2 cellular contexts compared by ENCODE assay signal in the genomic region with DNA sequence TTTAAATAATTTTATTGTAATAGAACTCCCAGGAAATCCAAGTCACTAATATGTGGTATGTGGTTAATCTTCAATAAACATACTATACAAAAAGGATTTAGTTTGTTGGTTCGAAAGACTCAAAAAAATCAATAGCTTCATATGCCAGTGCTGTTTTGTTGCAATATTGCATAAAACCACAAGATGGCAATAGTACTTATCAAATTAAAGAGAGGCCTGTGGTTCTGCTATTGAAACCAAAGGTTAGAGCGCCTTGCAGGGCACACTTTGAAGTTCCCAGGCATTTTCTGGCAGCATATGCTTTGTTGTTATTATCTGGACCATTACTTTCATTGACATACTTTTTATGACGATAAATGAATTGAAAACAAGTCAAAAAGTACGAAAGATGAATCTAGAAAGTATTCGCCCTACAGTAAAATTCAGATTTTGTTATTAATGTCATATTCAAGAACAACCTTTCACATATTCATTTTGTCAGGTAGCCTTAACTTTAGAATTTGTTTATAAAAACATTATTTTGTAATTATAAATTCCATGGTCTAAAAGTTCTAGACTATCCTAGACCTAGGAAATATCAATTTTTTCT.
TF ChIP-seq lines count a peak whose summit lies in the region.

No MANE protein-coding gene starts in this region.

TF ChIP-seq in GM23338, 12 proteins besides CTCF, POLR2A, EP300 and RAD21 (continues in another document):
- no peak for TF ChIP-seq NANOG (IDR thresholded peaks at IDR 0.05; ENCODE audit: borderline replicate concordance)
- no peak for TF ChIP-seq ZNF331 (CRISPR knock-in tag; IDR thresholded peaks at IDR 0.05; ENCODE audit: low read depth)
- TF ChIP-seq POLR2AphosphoS5 (IDR thresholded peaks at IDR 0.05; ENCODE audit: low read depth), result no peak
- TF ChIP-seq JUNB (IDR thresholded peaks at IDR 0.05; ENCODE audit: unreplicated experiment), result no peak
- TF ChIP-seq EZH2 (IDR thresholded peaks at IDR 0.05; ENCODE audit: low read depth, unreplicated experiment), result no peak
- no peak for TF ChIP-seq STAT1 (IDR thresholded peaks at IDR 0.05; ENCODE audit: unreplicated experiment)
- TF ChIP-seq CREB1 (CRISPR knock-in tag; IDR thresholded peaks at IDR 0.05; ENCODE audit: low read depth), result no peak
- TF ChIP-seq, protein P1, sequence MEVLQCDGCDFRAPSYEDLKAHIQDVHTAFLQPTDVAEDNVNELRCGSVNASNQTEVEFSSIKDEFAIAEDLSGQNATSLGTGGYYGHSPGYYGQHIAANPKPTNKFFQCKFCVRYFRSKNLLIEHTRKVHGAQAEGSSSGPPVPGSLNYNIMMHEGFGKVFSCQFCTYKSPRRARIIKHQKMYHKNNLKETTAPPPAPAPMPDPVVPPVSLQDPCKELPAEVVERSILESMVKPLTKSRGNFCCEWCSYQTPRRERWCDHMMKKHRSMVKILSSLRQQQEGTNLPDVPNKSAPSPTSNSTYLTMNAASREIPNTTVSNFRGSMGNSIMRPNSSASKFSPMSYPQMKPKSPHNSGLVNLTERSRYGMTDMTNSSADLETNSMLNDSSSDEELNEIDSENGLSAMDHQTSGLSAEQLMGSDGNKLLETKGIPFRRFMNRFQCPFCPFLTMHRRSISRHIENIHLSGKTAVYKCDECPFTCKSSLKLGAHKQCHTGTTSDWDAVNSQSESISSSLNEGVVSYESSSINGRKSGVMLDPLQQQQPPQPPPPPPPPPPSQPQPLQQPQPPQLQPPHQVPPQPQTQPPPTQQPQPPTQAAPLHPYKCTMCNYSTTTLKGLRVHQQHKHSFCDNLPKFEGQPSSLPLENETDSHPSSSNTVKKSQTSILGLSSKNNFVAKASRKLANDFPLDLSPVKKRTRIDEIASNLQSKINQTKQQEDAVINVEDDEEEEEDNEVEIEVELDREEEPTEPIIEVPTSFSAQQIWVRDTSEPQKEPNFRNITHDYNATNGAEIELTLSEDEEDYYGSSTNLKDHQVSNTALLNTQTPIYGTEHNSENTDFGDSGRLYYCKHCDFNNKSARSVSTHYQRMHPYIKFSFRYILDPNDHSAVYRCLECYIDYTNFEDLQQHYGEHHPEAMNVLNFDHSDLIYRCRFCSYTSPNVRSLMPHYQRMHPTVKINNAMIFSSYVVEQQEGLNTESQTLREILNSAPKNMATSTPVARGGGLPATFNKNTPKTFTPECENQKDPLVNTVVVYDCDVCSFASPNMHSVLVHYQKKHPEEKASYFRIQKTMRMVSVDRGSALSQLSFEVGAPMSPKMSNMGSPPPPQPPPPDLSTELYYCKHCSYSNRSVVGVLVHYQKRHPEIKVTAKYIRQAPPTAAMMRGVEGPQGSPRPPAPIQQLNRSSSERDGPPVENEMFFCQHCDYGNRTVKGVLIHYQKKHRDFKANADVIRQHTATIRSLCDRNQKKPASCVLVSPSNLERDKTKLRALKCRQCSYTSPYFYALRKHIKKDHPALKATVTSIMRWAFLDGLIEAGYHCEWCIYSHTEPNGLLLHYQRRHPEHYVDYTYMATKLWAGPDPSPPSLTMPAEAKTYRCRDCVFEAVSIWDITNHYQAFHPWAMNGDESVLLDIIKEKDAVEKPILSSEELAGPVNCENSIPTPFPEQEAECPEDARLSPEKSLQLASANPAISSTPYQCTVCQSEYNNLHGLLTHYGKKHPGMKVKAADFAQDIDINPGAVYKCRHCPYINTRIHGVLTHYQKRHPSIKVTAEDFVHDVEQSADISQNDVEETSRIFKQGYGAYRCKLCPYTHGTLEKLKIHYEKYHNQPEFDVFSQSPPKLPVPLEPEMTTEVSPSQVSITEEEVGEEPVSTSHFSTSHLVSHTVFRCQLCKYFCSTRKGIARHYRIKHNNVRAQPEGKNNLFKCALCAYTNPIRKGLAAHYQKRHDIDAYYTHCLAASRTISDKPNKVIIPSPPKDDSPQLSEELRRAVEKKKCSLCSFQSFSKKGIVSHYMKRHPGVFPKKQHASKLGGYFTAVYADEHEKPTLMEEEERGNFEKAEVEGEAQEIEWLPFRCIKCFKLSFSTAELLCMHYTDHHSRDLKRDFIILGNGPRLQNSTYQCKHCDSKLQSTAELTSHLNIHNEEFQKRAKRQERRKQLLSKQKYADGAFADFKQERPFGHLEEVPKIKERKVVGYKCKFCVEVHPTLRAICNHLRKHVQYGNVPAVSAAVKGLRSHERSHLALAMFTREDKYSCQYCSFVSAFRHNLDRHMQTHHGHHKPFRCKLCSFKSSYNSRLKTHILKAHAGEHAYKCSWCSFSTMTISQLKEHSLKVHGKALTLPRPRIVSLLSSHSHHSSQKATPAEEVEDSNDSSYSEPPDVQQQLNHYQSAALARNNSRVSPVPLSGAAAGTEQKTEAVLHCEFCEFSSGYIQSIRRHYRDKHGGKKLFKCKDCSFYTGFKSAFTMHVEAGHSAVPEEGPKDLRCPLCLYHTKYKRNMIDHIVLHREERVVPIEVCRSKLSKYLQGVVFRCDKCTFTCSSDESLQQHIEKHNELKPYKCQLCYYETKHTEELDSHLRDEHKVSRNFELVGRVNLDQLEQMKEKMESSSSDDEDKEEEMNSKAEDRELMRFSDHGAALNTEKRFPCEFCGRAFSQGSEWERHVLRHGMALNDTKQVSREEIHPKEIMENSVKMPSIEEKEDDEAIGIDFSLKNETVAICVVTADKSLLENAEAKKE (CRISPR knock-in tag; IDR thresholded peaks at IDR 0.05), result no peak
- TF ChIP-seq, protein P2, sequence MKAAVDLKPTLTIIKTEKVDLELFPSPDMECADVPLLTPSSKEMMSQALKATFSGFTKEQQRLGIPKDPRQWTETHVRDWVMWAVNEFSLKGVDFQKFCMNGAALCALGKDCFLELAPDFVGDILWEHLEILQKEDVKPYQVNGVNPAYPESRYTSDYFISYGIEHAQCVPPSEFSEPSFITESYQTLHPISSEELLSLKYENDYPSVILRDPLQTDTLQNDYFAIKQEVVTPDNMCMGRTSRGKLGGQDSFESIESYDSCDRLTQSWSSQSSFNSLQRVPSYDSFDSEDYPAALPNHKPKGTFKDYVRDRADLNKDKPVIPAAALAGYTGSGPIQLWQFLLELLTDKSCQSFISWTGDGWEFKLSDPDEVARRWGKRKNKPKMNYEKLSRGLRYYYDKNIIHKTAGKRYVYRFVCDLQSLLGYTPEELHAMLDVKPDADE (IDR thresholded peaks at IDR 0.05), result no peak
- TF ChIP-seq EZH2phosphoT487 (IDR thresholded peaks at IDR 0.05; ENCODE audit: unreplicated experiment), result no peak

TF ChIP-seq in HepG2, 621 proteins besides CTCF, POLR2A, EP300 and RAD21:
- peak; percentile 79 for TF ChIP-seq ONECUT2 (CRISPR knock-in tag; IDR thresholded peaks at IDR 0.05)
- TF ChIP-seq SMC3 (IDR thresholded peaks at IDR 0.05; ENCODE audit: low read length), result peak; percentile 48; the same call in 1 of the 2 replicates
- 0 out of 2 replicates have a peak, but pooled peaks have one; percentile 56 for TF ChIP-seq MIXL1 (CRISPR knock-in tag; IDR thresholded peaks at IDR 0.05)
- TF ChIP-seq STAG1 (CRISPR knock-in tag; IDR thresholded peaks at IDR 0.05), result peak; percentile 73
- TF ChIP-seq PPARG (CRISPR knock-in tag; conservative IDR thresholded peaks at IDR 0.05), result peak; percentile 49; the same call in 1 of the 2 replicates
- TF ChIP-seq, protein P3, sequence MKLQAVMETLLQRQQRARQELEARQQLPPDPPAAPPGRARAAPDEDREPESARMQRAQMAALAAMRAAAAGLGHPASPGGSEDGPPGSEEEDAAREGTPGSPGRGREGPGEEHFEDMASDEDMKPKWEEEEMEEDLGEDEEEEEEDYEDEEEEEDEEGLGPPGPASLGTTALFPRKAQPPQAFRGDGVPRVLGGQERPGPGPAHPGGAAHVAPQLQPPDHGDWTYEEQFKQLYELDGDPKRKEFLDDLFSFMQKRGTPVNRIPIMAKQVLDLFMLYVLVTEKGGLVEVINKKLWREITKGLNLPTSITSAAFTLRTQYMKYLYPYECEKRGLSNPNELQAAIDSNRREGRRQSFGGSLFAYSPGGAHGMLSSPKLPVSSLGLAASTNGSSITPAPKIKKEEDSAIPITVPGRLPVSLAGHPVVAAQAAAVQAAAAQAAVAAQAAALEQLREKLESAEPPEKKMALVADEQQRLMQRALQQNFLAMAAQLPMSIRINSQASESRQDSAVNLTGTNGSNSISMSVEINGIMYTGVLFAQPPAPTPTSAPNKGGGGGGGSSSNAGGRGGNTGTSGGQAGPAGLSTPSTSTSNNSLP (IDR thresholded peaks at IDR 0.05; ENCODE audit: low read depth, low read length), result peak; percentile 95
- TF ChIP-seq REXO4 (CRISPR knock-in tag; IDR thresholded peaks at IDR 0.05; ENCODE audit: borderline replicate concordance), result no peak
- no peak for TF ChIP-seq ZNF629 (CRISPR knock-in tag; conservative IDR thresholded peaks at IDR 0.05)
